In genomic region chr11:36115378-36115801, GRCh38 we compare ENCODE assay signal across 1 cellular context.
TF ChIP-seq lines count a peak whose summit lies in the region.

No MANE protein-coding gene starts in this region.

TF ChIP-seq in K562, 482 proteins besides CTCF, POLR2A, EP300 and RAD21 (continued from another document and continues in another):
- no peak for TF ChIP-seq ARID4B (CRISPR knock-in tag; IDR thresholded peaks at IDR 0.05)
- no peak for TF ChIP-seq ZNF224 (CRISPR knock-in tag; IDR thresholded peaks at IDR 0.05)
- TF ChIP-seq CREB1 (IDR thresholded peaks at IDR 0.05) = peak; percentile 51; the same call in 1 of the 2 replicates
- TF ChIP-seq CREB1 (CRISPR knock-in tag; IDR thresholded peaks at IDR 0.05) = no peak
- TF ChIP-seq CCNT2 (IDR thresholded peaks at IDR 0.05; ENCODE audit: borderline replicate concordance, extremely low read depth, insufficient read length, low read depth, low read length) = no peak
- TF ChIP-seq MEF2D (tag; conservative IDR thresholded peaks at IDR 0.05; ENCODE audit: low read depth) = peak; percentile 63; the same call in 1 of the 2 replicates
- no peak for TF ChIP-seq THAP7 (CRISPR knock-in tag; IDR thresholded peaks at IDR 0.05)
- no peak for TF ChIP-seq TFAM (CRISPR knock-in tag; conservative IDR thresholded peaks at IDR 0.05)
- peak; percentile 57; the same call in 1 of the 2 replicates for TF ChIP-seq CREB3L1 (IDR thresholded peaks at IDR 0.05; ENCODE audit: borderline replicate concordance, low read depth)
- TF ChIP-seq GATAD2B (IDR thresholded peaks at IDR 0.05; ENCODE audit: borderline replicate concordance) = peak; percentile 33; the same call in 1 of the 2 replicates
- 0 out of 2 replicates have a peak, but pooled peaks have one; percentile 5 for TF ChIP-seq GATA2 (CRISPR knock-in tag; IDR thresholded peaks at IDR 0.05)
- TF ChIP-seq ZBTB17 (CRISPR knock-in tag; IDR thresholded peaks at IDR 0.05) = 0 out of 2 replicates have a peak, but pooled peaks have one; percentile 18
- peak; percentile 89 for TF ChIP-seq CXXC5 (CRISPR knock-in tag; IDR thresholded peaks at IDR 0.05)
- no peak for TF ChIP-seq ZC3H11A (IDR thresholded peaks at IDR 0.05; ENCODE audit: low read depth, low read length)
- no peak for TF ChIP-seq LCOR (CRISPR knock-in tag; IDR thresholded peaks at IDR 0.05)
- no peak for TF ChIP-seq ZNF584 (CRISPR knock-in tag; IDR thresholded peaks at IDR 0.05; ENCODE audit: low read depth)
- no peak for TF ChIP-seq ZNF668 (CRISPR knock-in tag; IDR thresholded peaks at IDR 0.05)
- no peak for TF ChIP-seq ZNF740 (CRISPR knock-in tag; IDR thresholded peaks at IDR 0.05)
- no peak for TF ChIP-seq ZNF740 (tag; IDR thresholded peaks at IDR 0.05)
- TF ChIP-seq CEBPZ (IDR thresholded peaks at IDR 0.05; ENCODE audit: borderline replicate concordance, low read depth, low read length) = no peak
- 0 out of 2 replicates have a peak, but pooled peaks have one; percentile 23 for TF ChIP-seq NCOA1 (IDR thresholded peaks at IDR 0.05; ENCODE audit: low read depth)
- TF ChIP-seq SIN3B (IDR thresholded peaks at IDR 0.05; ENCODE audit: low read depth) = no peak
- TF ChIP-seq CREM (IDR thresholded peaks at IDR 0.05; ENCODE audit: low read depth) = peak; percentile 84
- TF ChIP-seq PATZ1 (CRISPR knock-in tag; IDR thresholded peaks at IDR 0.05; ENCODE audit: borderline replicate concordance) = no peak
- peak; percentile 39; the same call in 1 of the 2 replicates for TF ChIP-seq ATF7 (IDR thresholded peaks at IDR 0.05)
- peak; percentile 44 for TF ChIP-seq NCOR1 (IDR thresholded peaks at IDR 0.05)
- TF ChIP-seq NFE2 (IDR thresholded peaks at IDR 0.05; ENCODE audit: low read depth) = peak; percentile 96
- TF ChIP-seq ZNF76 (CRISPR knock-in tag; IDR thresholded peaks at IDR 0.05; ENCODE audit: borderline replicate concordance) = no peak
- no peak for TF ChIP-seq ZFP30 (CRISPR knock-in tag; IDR thresholded peaks at IDR 0.05; ENCODE audit: borderline replicate concordance)
- TF ChIP-seq FOS (IDR thresholded peaks at IDR 0.05; ENCODE audit: extremely low read depth, insufficient read length) = no peak
- TF ChIP-seq CTBP1 (IDR thresholded peaks at IDR 0.05; ENCODE audit: borderline replicate concordance) = peak; percentile 99
- TF ChIP-seq ZNF140 (CRISPR knock-in tag; IDR thresholded peaks at IDR 0.05) = no peak
- no peak for TF ChIP-seq POLR2B (IDR thresholded peaks at IDR 0.05; ENCODE audit: low read depth, partially characterized antibody)
- TF ChIP-seq ZNF592 (IDR thresholded peaks at IDR 0.05) = peak; percentile 95
- 0 out of 2 replicates have a peak, but pooled peaks have one; percentile 56 for TF ChIP-seq LEF1 (IDR thresholded peaks at IDR 0.05)
- peak; percentile 90 for TF ChIP-seq C11orf30 (IDR thresholded peaks at IDR 0.05; ENCODE audit: low read depth)
- TF ChIP-seq PHF8 (IDR thresholded peaks at IDR 0.05; ENCODE audit: borderline replicate concordance, low read length) = no peak
- peak; percentile 43; the same call in 1 of the 2 replicates for TF ChIP-seq MTA3 (IDR thresholded peaks at IDR 0.05; ENCODE audit: borderline replicate concordance)
- peak in 1 of 2 experiments; percentile 60; a peak in 2 of 4 replicates for TF ChIP-seq MNT (conservative IDR thresholded peaks at IDR 0.05)
- no peak for TF ChIP-seq MED1 (CRISPR knock-in tag; IDR thresholded peaks at IDR 0.05; ENCODE audit: borderline replicate concordance)
- TF ChIP-seq KHSRP (IDR thresholded peaks at IDR 0.05) = no peak
- TF ChIP-seq RBBP5 (IDR thresholded peaks at IDR 0.05; ENCODE audit: borderline replicate concordance, insufficient read depth, low read length, poor library complexity, severe bottlenecking) = no peak
- no peak for TF ChIP-seq HMGN3 (IDR thresholded peaks at IDR 0.05; ENCODE audit: borderline replicate concordance, extremely low read depth, insufficient read length, low read depth, low read length)
- no peak for TF ChIP-seq ZBTB26 (CRISPR knock-in tag; IDR thresholded peaks at IDR 0.05)
